In genomic region chr1:201275266-201275666, GRCh38 we compare ENCODE assay signal across 9 cellular contexts. TPM values are rescaled to one million over a fixed set of nuclear protein-coding genes. Genes with fewer than 3 reads are reported as not detected.
DNase-seq lines count a peak whose midpoint lies in the region; ATAC-seq, FAIRE-seq and TF ChIP-seq lines count a peak whose summit lies in the region.
"Had no signal": no experiment of that assay in that cellular context is flagged by ENCODE, and none has a peak within 500 bp of the region (broad histone marks: within the 10 kb centered on the region; RNA-seq: fewer than 3 reads in every experiment).

No MANE protein-coding gene starts in this region.

- H3K4me3 ChIP-seq in heart right ventricle: no peak overlapping the region
- no peak overlapping the region for H3K4me3 ChIP-seq in naive thymus-derived CD4-positive, alpha-beta T cell (ENCODE audit: low read length)

- TF ChIP-seq CTCF in heart right ventricle (IDR thresholded peaks at IDR 0.05): no peak

- H3K9me3 ChIP-seq in heart right ventricle: no peaks in the 10 kb centered on the region
- no peaks in the 10 kb centered on the region for H3K9me3 ChIP-seq in naive thymus-derived CD4-positive, alpha-beta T cell (ENCODE audit: control insufficient read depth in 2 of 3, low read length in 3 of 3)

- intact Hi-C loops in heart right ventricle (cut with DNase I): no loop called here
- intact Hi-C loops in naive thymus-derived CD4-positive, alpha-beta T cell (cut with micrococcal nuclease): no loop called here

- no peaks in the 10 kb centered on the region for H3K36me3 Mint-ChIP-seq in naive thymus-derived CD4-positive, alpha-beta T cell

- H3K4me3 Mint-ChIP-seq in naive thymus-derived CD4-positive, alpha-beta T cell: no peak overlapping the region

- peaks cover 0 to 20% (median 12%) of the 10 kb centered on the region in 5 donors for H3K27me3 Mint-ChIP-seq in naive thymus-derived CD4-positive, alpha-beta T cell

- POLR2A ChIA-PET in naive thymus-derived CD4-positive, alpha-beta T cell (lab: Charles Lee): no interaction called here

- H3K27ac Mint-ChIP-seq in naive thymus-derived CD4-positive, alpha-beta T cell: no peak overlapping the region

- no peaks in the 10 kb centered on the region for H3K36me3 ChIP-seq in heart right ventricle
- no peaks in the 10 kb centered on the region for H3K36me3 ChIP-seq in naive thymus-derived CD4-positive, alpha-beta T cell (ENCODE audit: control insufficient read depth in 2 of 3, insufficient read depth in 3 of 3, low read length in 3 of 3)

- ATAC-seq in SK-N-SH treated with all-trans-retinoic acid at 6 μM for 48 hours (peak; percentile 86), heart right ventricle (peak; percentile 63 to 98 (median 92)), GM19351 (IDR thresholded peaks at IDR 0.05; ENCODE audit: unreplicated experiment) (no peak), GM21390 (IDR thresholded peaks at IDR 0.05; ENCODE audit: unreplicated experiment) (no peak)
- ATAC-seq in naive thymus-derived CD4-positive, alpha-beta T cell: no peak

- FAIRE-seq in urothelium cell line (lab: Jason Lieb, UNC): peak; percentile 93

- H3K4me1 ChIP-seq in heart right ventricle: peaks cover 0 to 8% (median 0%) of the 10 kb centered on the region in 9 donors
- H3K4me1 ChIP-seq in naive thymus-derived CD4-positive, alpha-beta T cell (ENCODE audit: control insufficient read depth in 2 of 2, insufficient read depth in 2 of 2, low read length in 2 of 2): no peaks in the 10 kb centered on the region

- H3K27me3 ChIP-seq in heart right ventricle: peaks cover 0 to 20% (median 4%) of the 10 kb centered on the region in 7 donors
- H3K27me3 ChIP-seq in naive thymus-derived CD4-positive, alpha-beta T cell (ENCODE audit: control insufficient read depth in 2 of 2, insufficient read depth in 2 of 2, low read length in 2 of 2): no peaks in the 10 kb centered on the region

- H3K27ac ChIP-seq in heart right ventricle: peak overlapping the region in 2 of 10 donors; percentile 19 to 28
- no peak overlapping the region for H3K27ac ChIP-seq in naive thymus-derived CD4-positive, alpha-beta T cell (ENCODE audit: low read depth, low read length)

- DNase-seq in NCI-H2029 (lab: John Stamatoyannopoulos, UW) (peak; percentile 55), NCI-H2029 treated with DMSO at 0.1 percent for 48 hours (lab: John Stamatoyannopoulos, UW) (no peak), heart right ventricle (peak; percentile 76 to 77), urothelium cell line (ENCODE audit: low spot score) (peak; percentile 88)
- DNase-seq in naive thymus-derived CD4-positive, alpha-beta T cell: no peak

- 51 to 65% methylated on average over 14 of the region's 14 CpGs for WGBS in heart right ventricle, 2 donors

- H3K4me1 Mint-ChIP-seq in naive thymus-derived CD4-positive, alpha-beta T cell: no peaks in the 10 kb centered on the region

- no peaks in the 10 kb centered on the region for H3K9me3 Mint-ChIP-seq in naive thymus-derived CD4-positive, alpha-beta T cell

- CTCF ChIA-PET in naive thymus-derived CD4-positive, alpha-beta T cell (lab: Charles Lee): no interaction called here

TF ChIP-seq in SK-N-SH treated with all-trans-retinoic acid at 6 μM for 48 hours, 23 proteins besides CTCF, POLR2A, EP300 and RAD21:
- TF ChIP-seq, protein P1, sequence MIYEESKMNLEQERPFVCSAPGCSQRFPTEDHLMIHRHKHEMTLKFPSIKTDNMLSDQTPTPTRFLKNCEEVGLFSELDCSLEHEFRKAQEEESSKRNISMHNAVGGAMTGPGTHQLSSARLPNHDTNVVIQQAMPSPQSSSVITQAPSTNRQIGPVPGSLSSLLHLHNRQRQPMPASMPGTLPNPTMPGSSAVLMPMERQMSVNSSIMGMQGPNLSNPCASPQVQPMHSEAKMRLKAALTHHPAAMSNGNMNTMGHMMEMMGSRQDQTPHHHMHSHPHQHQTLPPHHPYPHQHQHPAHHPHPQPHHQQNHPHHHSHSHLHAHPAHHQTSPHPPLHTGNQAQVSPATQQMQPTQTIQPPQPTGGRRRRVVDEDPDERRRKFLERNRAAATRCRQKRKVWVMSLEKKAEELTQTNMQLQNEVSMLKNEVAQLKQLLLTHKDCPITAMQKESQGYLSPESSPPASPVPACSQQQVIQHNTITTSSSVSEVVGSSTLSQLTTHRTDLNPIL (CRISPR knock-in tag; IDR thresholded peaks at IDR 0.05; ENCODE audit: low read depth): no peak
- TF ChIP-seq BACH2 (CRISPR knock-in tag; IDR thresholded peaks at IDR 0.05; ENCODE audit: borderline replicate concordance): no peak
- TF ChIP-seq ARNTL (CRISPR knock-in tag; IDR thresholded peaks at IDR 0.05; ENCODE audit: borderline replicate concordance, low read depth): no peak
- TF ChIP-seq GLIS3 (CRISPR knock-in tag; IDR thresholded peaks at IDR 0.05): no peak
- TF ChIP-seq POU6F1 (CRISPR knock-in tag; IDR thresholded peaks at IDR 0.05; ENCODE audit: borderline replicate concordance, low read depth): no peak
- TF ChIP-seq RARB (CRISPR knock-in tag; IDR thresholded peaks at IDR 0.05): no peak
- no peak for TF ChIP-seq ESRRG (CRISPR knock-in tag; IDR thresholded peaks at IDR 0.05)
- TF ChIP-seq OSR1 (CRISPR knock-in tag; IDR thresholded peaks at IDR 0.05): no peak
- TF ChIP-seq PPARA (CRISPR knock-in tag; IDR thresholded peaks at IDR 0.05; ENCODE audit: borderline replicate concordance): no peak
- TF ChIP-seq ZNF565 (CRISPR knock-in tag; conservative IDR thresholded peaks at IDR 0.05; ENCODE audit: low read depth): no peak
- TF ChIP-seq ZNF70 (CRISPR knock-in tag; IDR thresholded peaks at IDR 0.05): no peak
- TF ChIP-seq TCF4 (CRISPR knock-in tag; IDR thresholded peaks at IDR 0.05; ENCODE audit: borderline replicate concordance): no peak
- TF ChIP-seq TSHZ2 (CRISPR knock-in tag; IDR thresholded peaks at IDR 0.05): no peak
- no peak for TF ChIP-seq SNAI2 (CRISPR knock-in tag; IDR thresholded peaks at IDR 0.05)
- TF ChIP-seq ZFP3 (CRISPR knock-in tag; IDR thresholded peaks at IDR 0.05): no peak
- TF ChIP-seq, protein P2, sequence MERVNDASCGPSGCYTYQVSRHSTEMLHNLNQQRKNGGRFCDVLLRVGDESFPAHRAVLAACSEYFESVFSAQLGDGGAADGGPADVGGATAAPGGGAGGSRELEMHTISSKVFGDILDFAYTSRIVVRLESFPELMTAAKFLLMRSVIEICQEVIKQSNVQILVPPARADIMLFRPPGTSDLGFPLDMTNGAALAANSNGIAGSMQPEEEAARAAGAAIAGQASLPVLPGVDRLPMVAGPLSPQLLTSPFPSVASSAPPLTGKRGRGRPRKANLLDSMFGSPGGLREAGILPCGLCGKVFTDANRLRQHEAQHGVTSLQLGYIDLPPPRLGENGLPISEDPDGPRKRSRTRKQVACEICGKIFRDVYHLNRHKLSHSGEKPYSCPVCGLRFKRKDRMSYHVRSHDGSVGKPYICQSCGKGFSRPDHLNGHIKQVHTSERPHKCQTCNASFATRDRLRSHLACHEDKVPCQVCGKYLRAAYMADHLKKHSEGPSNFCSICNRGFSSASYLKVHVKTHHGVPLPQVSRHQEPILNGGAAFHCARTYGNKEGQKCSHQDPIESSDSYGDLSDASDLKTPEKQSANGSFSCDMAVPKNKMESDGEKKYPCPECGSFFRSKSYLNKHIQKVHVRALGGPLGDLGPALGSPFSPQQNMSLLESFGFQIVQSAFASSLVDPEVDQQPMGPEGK (CRISPR knock-in tag; IDR thresholded peaks at IDR 0.05; ENCODE audit: borderline replicate concordance): no peak
- TF ChIP-seq ZFP30 (CRISPR knock-in tag; IDR thresholded peaks at IDR 0.05): no peak

RNA-seq across cellular contexts. Expression of gene PKP1, which starts 8.0 kb away (rescaled TPM):
- total RNA-seq in heart right ventricle: 1 to 10 TPM in 1 of 10 donors, under 1 TPM in 9; 0.05 to 1.2 (median 0.22) TPM
- polyA plus RNA-seq in heart right ventricle: under 1 TPM; 0.37 to 0.39 TPM
- total RNA-seq in naive thymus-derived CD4-positive, alpha-beta T cell: not detected
- polyA plus RNA-seq in naive thymus-derived CD4-positive, alpha-beta T cell: not detected
- total RNA-seq: SK-MEL-5 had no signal

Comparison
In these comparisons a context has a peak if more than half of its experiments do, and no peak if none do; other contexts are left out.
1. DNase-seq: peak in NCI-H2029 (single experiment), heart right ventricle (2 of 2) and urothelium cell line (single experiment); none in NCI-H2029 treated with DMSO at 0.1 percent for 48 hours (single experiment) and naive thymus-derived CD4-positive, alpha-beta T cell (0 of 9).
2. ATAC-seq: peak in SK-N-SH treated with all-trans-retinoic acid at 6 μM for 48 hours (single experiment) and heart right ventricle (8 of 8); none in naive thymus-derived CD4-positive, alpha-beta T cell (single experiment), GM19351 (single experiment) and GM21390 (single experiment).